In genomic region chr2:84939426-84940087, GRCh38 we compare ENCODE assay signal across 8 cellular contexts. TPM values are rescaled to one million over a fixed set of nuclear protein-coding genes. Genes with fewer than 3 reads are reported as not detected.
DNase-seq lines count a peak whose midpoint lies in the region; ATAC-seq and TF ChIP-seq lines count a peak whose summit lies in the region.

No MANE protein-coding gene starts in this region.

- DNase-seq in activated B cell treated with CpG ODN at 0.5 μM for 24 hours (peak; percentile 63), EL (no peak), NCI-H69 (lab: John Stamatoyannopoulos, UW) (no peak), NCI-H1417 treated with DMSO at 0.1 percent for 48 hours (lab: John Stamatoyannopoulos, UW) (no peak)
- peak; percentile 53 to 77 for DNase-seq in stimulated activated CD8-positive, alpha-beta memory T cell treated with anti-CD3 and anti-CD28 coated beads, Interleukin-7, amount 100 ng/mL, for 48 hours (ENCODE audit: extremely low read depth in 1 of 2, low read depth in 1 of 2)

- H3K4me3 Mint-ChIP-seq in activated B cell treated with CpG ODN at 0.5 μM for 24 hours = peak overlapping the region; percentile 69

- no peaks in the 10 kb centered on the region for H3K27me3 Mint-ChIP-seq in activated B cell treated with CpG ODN at 0.5 μM for 24 hours

- H3K36me3 Mint-ChIP-seq in activated B cell treated with CpG ODN at 0.5 μM for 24 hours (ENCODE audit: low read depth) = no peaks in the 10 kb centered on the region

- no peaks in the 10 kb centered on the region for H3K9me3 Mint-ChIP-seq in activated B cell treated with CpG ODN at 0.5 μM for 24 hours

- POLR2A ChIA-PET in activated B cell treated with CpG ODN at 0.5 μM for 24 hours (lab: Charles Lee) = interaction anchor here (0.5 to 14.1 kb wide), 23 partner anchors 9 to 498 kb away, joined by 3 to 302 read pairs (median 5); partner anchors contain the start of genes KCMF1, TGOLN2 and TMSB10

- intact Hi-C loops in activated B cell treated with CpG ODN at 0.5 μM for 24 hours (cut with micrococcal nuclease) = loop anchor here (1.0 to 2.0 kb wide), 4 partner anchors 12 to 75 kb away; partner anchors contain the start of gene TMSB10

- CTCF ChIA-PET in activated B cell treated with CpG ODN at 0.5 μM for 24 hours (lab: Charles Lee) = interaction anchor here (0.9 to 11.4 kb wide), 5 partner anchors 9 to 76 kb away, joined by 3 to 186 read pairs (median 7); partner anchors contain the start of gene KCMF1

- H3K4me1 Mint-ChIP-seq in activated B cell treated with CpG ODN at 0.5 μM for 24 hours = peaks cover 62% of the 10 kb centered on the region

- ATAC-seq in GM19324 (IDR thresholded peaks at IDR 0.05; ENCODE audit: low FRiP score, unreplicated experiment) (peak; percentile 85), HG03196 (IDR thresholded peaks at IDR 0.05; ENCODE audit: unreplicated experiment) (peak; percentile 71), activated B cell treated with CpG ODN at 0.5 μM for 24 hours (ENCODE audit: low read depth) (peak; percentile 88), esophagus mucosa (peak; percentile 87)

- peak overlapping the region; percentile 94 for H3K27ac Mint-ChIP-seq in activated B cell treated with CpG ODN at 0.5 μM for 24 hours

- TF ChIP-seq CTCF in activated B cell treated with CpG ODN at 0.5 μM for 24 hours (IDR thresholded peaks at IDR 0.05) = no peak

RNA-seq across cellular contexts. Expression of gene KCMF1, which starts 31.4 kb away (rescaled TPM):
- total RNA-seq in activated B cell treated with CpG ODN at 0.5 μM for 24 hours (77.1 and 96.6 TPM in 2 replicates), esophagus mucosa (80.7 TPM)

RNA-seq across cellular contexts. Expression of gene TMSB10, which starts 34.1 kb away (rescaled TPM):
- total RNA-seq in activated B cell treated with CpG ODN at 0.5 μM for 24 hours = 925 and 1,069 TPM in 2 replicates
- total RNA-seq in esophagus mucosa = 1,660 TPM

RNA-seq across cellular contexts. Expression of gene TRABD2A, which starts 58.7 kb away (rescaled TPM):
- total RNA-seq in activated B cell treated with CpG ODN at 0.5 μM for 24 hours (3.4 and 4.5 TPM in 2 replicates), esophagus mucosa (0.24 TPM)

Comparison
In these comparisons a context has a peak if more than half of its experiments do, and no peak if none do; other contexts are left out.
1. DNase-seq: peak in activated B cell treated with CpG ODN at 0.5 μM for 24 hours (single experiment) and stimulated activated CD8-positive, alpha-beta memory T cell treated with anti-CD3 and anti-CD28 coated beads, Interleukin-7, amount 100 ng/mL, for 48 hours (2 of 2); none in EL (single experiment), NCI-H69 (single experiment) and NCI-H1417 treated with DMSO at 0.1 percent for 48 hours (single experiment).
2. Peak in every context shown above with its lines, with median percentiles within 50 percentile points of each other: ATAC-seq.